In the genomic region with DNA sequence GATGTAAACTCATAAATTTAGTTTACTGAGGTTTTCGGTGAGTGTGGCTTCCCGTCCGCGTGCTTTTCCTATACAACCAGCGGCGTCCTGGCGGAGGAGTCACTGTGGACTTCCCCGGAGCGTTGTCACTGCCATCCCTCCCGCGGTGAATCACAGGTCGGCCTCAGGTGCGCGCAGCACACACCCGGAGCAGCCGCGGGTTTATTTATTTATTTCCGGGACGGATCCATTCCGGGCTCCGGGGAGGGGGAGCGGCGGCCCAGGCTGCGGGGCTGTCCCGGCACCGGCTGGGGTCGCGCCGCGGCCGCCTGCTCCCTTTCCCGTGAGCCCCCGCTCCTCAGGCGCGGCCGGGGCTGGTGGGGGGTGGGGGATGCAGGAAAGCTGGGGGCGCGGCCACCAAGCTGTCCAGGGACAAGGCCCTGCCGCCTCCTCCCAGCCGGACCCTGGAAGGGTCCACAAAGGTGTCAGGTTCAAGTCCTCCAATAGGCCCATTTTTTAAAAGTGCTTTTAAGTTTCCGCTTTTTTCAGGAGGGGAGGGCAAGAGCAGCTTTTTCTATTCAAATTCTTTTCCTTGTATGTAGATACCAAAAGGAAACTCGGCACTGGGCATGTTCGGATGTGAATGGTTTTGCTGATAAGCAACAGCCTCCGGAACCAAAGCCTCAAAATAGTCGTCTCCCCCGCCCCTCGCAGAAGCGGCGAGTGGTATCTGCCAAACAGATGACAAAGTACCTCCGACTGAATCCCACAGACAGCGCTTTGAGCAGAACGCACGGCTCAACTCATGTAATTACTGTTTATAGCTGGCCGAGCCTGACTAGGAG, we compare ENCODE assay signal across 1 cellular context.
TF ChIP-seq lines count a peak whose summit lies in the region.

No MANE protein-coding gene starts in this region.

TF ChIP-seq in K562, 482 proteins besides CTCF, POLR2A, EP300 and RAD21 (continued from another document and continues in another):
- TF ChIP-seq, protein P1, sequence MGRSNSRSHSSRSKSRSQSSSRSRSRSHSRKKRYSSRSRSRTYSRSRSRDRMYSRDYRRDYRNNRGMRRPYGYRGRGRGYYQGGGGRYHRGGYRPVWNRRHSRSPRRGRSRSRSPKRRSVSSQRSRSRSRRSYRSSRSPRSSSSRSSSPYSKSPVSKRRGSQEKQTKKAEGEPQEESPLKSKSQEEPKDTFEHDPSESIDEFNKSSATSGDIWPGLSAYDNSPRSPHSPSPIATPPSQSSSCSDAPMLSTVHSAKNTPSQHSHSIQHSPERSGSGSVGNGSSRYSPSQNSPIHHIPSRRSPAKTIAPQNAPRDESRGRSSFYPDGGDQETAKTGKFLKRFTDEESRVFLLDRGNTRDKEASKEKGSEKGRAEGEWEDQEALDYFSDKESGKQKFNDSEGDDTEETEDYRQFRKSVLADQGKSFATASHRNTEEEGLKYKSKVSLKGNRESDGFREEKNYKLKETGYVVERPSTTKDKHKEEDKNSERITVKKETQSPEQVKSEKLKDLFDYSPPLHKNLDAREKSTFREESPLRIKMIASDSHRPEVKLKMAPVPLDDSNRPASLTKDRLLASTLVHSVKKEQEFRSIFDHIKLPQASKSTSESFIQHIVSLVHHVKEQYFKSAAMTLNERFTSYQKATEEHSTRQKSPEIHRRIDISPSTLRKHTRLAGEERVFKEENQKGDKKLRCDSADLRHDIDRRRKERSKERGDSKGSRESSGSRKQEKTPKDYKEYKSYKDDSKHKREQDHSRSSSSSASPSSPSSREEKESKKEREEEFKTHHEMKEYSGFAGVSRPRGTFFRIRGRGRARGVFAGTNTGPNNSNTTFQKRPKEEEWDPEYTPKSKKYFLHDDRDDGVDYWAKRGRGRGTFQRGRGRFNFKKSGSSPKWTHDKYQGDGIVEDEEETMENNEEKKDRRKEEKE (IDR thresholded peaks at IDR 0.05; ENCODE audit: borderline replicate concordance in 1 of 2, control insufficient read depth in 1 of 2, low read depth in 2 of 2, low read length in 1 of 2) = 0 out of 4 replicates have a peak, but pooled peaks of 1 of the 2 experiments have one; percentile 60
- TF ChIP-seq FOS (IDR thresholded peaks at IDR 0.05; ENCODE audit: extremely low read depth, insufficient read length) (no peak), TEAD4 (IDR thresholded peaks at IDR 0.05; ENCODE audit: low read length) (peak; percentile 86), TEAD4 (CRISPR knock-in tag; IDR thresholded peaks at IDR 0.05; ENCODE audit: borderline replicate concordance) (no peak), HDAC2 (IDR thresholded peaks at IDR 0.05) (peak; percentile 46; the same call in 1 of the 2 replicates), PML (IDR thresholded peaks at IDR 0.05; ENCODE audit: low read length) (peak; percentile 85), SIN3B (IDR thresholded peaks at IDR 0.05; ENCODE audit: low read depth) (no peak), JUN (IDR thresholded peaks at IDR 0.05; ENCODE audit: borderline replicate concordance, low read depth, low read length) (0 out of 2 replicates have a peak, but pooled peaks have one; percentile 12), JUN (CRISPR knock-in tag; IDR thresholded peaks at IDR 0.05; ENCODE audit: borderline replicate concordance) (no peak), DACH1 (IDR thresholded peaks at IDR 0.05; ENCODE audit: partially characterized antibody) (no peak), ZNF121 (CRISPR knock-in tag; conservative IDR thresholded peaks at IDR 0.05) (no peak), ZNF212 (CRISPR knock-in tag; IDR thresholded peaks at IDR 0.05) (no peak), GATA2 (CRISPR knock-in tag; IDR thresholded peaks at IDR 0.05) (peak; percentile 78), ZNF780A (CRISPR knock-in tag; IDR thresholded peaks at IDR 0.05) (no peak), ZBTB7A (IDR thresholded peaks at IDR 0.05; ENCODE audit: borderline replicate concordance, control insufficient read depth, low read depth, low read length) (peak; percentile 84), YY1 (IDR thresholded peaks at IDR 0.05; ENCODE audit: borderline replicate concordance in 1 of 3, control insufficient read depth in 1 of 3, extremely low read depth in 1 of 3, insufficient read depth in 3 of 3, insufficient read length in 1 of 3, insufficient replicate concordance in 2 of 3, low read depth in 1 of 3, low read length in 2 of 3) (no peak), HSF4 (CRISPR knock-in tag; IDR thresholded peaks at IDR 0.05; ENCODE audit: borderline replicate concordance) (no peak), NR2F6 (CRISPR knock-in tag; IDR thresholded peaks at IDR 0.05) (no peak), MTA2 (IDR thresholded peaks at IDR 0.05; ENCODE audit: low read depth) (peak; percentile 39; the same call in 1 of the 2 replicates), ZFX (CRISPR knock-in tag; IDR thresholded peaks at IDR 0.05) (peak; percentile 87), RUNX1 (IDR thresholded peaks at IDR 0.05; ENCODE audit: low read depth) (no peak), CTBP1 (IDR thresholded peaks at IDR 0.05; ENCODE audit: borderline replicate concordance) (peak; percentile 69), DPF2 (IDR thresholded peaks at IDR 0.05) (peak; percentile 82), STAT5B (CRISPR knock-in tag; IDR thresholded peaks at IDR 0.05) (no peak), PCBP2 (IDR thresholded peaks at IDR 0.05; ENCODE audit: low read depth, low read length, poor library complexity, severe bottlenecking) (no peak), ZNF644 (tag; IDR thresholded peaks at IDR 0.05; ENCODE audit: low read depth) (peak; percentile 9), TCFL5 (CRISPR knock-in tag; conservative IDR thresholded peaks at IDR 0.05) (no peak), BHLHE40 (IDR thresholded peaks at IDR 0.05; ENCODE audit: low read length) (peak; percentile 76)
- TF ChIP-seq, protein P2, sequence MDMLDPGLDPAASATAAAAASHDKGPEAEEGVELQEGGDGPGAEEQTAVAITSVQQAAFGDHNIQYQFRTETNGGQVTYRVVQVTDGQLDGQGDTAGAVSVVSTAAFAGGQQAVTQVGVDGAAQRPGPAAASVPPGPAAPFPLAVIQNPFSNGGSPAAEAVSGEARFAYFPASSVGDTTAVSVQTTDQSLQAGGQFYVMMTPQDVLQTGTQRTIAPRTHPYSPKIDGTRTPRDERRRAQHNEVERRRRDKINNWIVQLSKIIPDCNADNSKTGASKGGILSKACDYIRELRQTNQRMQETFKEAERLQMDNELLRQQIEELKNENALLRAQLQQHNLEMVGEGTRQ (CRISPR knock-in tag; IDR thresholded peaks at IDR 0.05) = no peak
- TF ChIP-seq, protein P3, sequence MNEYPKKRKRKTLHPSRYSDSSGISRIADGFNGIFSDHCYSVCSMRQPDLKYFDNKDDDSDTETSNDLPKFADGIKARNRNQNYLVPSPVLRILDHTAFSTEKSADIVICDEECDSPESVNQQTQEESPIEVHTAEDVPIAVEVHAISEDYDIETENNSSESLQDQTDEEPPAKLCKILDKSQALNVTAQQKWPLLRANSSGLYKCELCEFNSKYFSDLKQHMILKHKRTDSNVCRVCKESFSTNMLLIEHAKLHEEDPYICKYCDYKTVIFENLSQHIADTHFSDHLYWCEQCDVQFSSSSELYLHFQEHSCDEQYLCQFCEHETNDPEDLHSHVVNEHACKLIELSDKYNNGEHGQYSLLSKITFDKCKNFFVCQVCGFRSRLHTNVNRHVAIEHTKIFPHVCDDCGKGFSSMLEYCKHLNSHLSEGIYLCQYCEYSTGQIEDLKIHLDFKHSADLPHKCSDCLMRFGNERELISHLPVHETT (CRISPR knock-in tag; conservative IDR thresholded peaks at IDR 0.05 in 1 of 2, IDR thresholded peaks at IDR 0.05 in 1 of 2) = no peak
- TF ChIP-seq, protein P4, sequence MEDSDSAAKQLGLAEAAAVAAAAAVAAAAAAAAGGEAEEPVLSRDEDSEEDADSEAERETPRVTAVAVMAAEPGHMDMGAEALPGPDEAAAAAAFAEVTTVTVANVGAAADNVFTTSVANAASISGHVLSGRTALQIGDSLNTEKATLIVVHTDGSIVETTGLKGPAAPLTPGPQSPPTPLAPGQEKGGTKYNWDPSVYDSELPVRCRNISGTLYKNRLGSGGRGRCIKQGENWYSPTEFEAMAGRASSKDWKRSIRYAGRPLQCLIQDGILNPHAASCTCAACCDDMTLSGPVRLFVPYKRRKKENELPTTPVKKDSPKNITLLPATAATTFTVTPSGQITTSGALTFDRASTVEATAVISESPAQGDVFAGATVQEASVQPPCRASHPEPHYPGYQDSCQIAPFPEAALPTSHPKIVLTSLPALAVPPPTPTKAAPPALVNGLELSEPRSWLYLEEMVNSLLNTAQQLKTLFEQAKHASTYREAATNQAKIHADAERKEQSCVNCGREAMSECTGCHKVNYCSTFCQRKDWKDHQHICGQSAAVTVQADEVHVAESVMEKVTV (CRISPR knock-in tag; IDR thresholded peaks at IDR 0.05) = no peak
- TF ChIP-seq, protein P5, sequence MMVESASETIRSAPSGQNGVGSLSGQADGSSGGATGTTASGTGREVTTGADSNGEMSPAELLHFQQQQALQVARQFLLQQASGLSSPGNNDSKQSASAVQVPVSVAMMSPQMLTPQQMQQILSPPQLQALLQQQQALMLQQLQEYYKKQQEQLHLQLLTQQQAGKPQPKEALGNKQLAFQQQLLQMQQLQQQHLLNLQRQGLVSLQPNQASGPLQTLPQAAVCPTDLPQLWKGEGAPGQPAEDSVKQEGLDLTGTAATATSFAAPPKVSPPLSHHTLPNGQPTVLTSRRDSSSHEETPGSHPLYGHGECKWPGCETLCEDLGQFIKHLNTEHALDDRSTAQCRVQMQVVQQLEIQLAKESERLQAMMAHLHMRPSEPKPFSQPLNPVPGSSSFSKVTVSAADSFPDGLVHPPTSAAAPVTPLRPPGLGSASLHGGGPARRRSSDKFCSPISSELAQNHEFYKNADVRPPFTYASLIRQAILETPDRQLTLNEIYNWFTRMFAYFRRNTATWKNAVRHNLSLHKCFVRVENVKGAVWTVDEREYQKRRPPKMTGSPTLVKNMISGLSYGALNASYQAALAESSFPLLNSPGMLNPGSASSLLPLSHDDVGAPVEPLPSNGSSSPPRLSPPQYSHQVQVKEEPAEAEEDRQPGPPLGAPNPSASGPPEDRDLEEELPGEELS (CRISPR knock-in tag; IDR thresholded peaks at IDR 0.05; ENCODE audit: borderline replicate concordance) = no peak
- TF ChIP-seq, protein P6, sequence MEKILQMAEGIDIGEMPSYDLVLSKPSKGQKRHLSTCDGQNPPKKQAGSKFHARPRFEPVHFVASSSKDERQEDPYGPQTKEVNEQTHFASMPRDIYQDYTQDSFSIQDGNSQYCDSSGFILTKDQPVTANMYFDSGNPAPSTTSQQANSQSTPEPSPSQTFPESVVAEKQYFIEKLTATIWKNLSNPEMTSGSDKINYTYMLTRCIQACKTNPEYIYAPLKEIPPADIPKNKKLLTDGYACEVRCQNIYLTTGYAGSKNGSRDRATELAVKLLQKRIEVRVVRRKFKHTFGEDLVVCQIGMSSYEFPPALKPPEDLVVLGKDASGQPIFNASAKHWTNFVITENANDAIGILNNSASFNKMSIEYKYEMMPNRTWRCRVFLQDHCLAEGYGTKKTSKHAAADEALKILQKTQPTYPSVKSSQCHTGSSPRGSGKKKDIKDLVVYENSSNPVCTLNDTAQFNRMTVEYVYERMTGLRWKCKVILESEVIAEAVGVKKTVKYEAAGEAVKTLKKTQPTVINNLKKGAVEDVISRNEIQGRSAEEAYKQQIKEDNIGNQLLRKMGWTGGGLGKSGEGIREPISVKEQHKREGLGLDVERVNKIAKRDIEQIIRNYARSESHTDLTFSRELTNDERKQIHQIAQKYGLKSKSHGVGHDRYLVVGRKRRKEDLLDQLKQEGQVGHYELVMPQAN (IDR thresholded peaks at IDR 0.05; ENCODE audit: borderline replicate concordance) = no peak
- TF ChIP-seq, protein P7, sequence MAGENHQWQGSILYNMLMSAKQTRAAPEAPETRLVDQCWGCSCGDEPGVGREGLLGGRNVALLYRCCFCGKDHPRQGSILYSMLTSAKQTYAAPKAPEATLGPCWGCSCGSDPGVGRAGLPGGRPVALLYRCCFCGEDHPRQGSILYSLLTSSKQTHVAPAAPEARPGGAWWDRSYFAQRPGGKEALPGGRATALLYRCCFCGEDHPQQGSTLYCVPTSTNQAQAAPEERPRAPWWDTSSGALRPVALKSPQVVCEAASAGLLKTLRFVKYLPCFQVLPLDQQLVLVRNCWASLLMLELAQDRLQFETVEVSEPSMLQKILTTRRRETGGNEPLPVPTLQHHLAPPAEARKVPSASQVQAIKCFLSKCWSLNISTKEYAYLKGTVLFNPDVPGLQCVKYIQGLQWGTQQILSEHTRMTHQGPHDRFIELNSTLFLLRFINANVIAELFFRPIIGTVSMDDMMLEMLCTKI (IDR thresholded peaks at IDR 0.05; ENCODE audit: partially characterized antibody) = no peak
- TF ChIP-seq, protein P8, sequence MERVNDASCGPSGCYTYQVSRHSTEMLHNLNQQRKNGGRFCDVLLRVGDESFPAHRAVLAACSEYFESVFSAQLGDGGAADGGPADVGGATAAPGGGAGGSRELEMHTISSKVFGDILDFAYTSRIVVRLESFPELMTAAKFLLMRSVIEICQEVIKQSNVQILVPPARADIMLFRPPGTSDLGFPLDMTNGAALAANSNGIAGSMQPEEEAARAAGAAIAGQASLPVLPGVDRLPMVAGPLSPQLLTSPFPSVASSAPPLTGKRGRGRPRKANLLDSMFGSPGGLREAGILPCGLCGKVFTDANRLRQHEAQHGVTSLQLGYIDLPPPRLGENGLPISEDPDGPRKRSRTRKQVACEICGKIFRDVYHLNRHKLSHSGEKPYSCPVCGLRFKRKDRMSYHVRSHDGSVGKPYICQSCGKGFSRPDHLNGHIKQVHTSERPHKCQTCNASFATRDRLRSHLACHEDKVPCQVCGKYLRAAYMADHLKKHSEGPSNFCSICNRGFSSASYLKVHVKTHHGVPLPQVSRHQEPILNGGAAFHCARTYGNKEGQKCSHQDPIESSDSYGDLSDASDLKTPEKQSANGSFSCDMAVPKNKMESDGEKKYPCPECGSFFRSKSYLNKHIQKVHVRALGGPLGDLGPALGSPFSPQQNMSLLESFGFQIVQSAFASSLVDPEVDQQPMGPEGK (CRISPR knock-in tag; IDR thresholded peaks at IDR 0.05; ENCODE audit: borderline replicate concordance) = no peak
- TF ChIP-seq, protein P9, sequence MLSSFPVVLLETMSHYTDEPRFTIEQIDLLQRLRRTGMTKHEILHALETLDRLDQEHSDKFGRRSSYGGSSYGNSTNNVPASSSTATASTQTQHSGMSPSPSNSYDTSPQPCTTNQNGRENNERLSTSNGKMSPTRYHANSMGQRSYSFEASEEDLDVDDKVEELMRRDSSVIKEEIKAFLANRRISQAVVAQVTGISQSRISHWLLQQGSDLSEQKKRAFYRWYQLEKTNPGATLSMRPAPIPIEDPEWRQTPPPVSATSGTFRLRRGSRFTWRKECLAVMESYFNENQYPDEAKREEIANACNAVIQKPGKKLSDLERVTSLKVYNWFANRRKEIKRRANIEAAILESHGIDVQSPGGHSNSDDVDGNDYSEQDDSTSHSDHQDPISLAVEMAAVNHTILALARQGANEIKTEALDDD (IDR thresholded peaks at IDR 0.05) = peak; percentile 82
- TF ChIP-seq, protein P10, sequence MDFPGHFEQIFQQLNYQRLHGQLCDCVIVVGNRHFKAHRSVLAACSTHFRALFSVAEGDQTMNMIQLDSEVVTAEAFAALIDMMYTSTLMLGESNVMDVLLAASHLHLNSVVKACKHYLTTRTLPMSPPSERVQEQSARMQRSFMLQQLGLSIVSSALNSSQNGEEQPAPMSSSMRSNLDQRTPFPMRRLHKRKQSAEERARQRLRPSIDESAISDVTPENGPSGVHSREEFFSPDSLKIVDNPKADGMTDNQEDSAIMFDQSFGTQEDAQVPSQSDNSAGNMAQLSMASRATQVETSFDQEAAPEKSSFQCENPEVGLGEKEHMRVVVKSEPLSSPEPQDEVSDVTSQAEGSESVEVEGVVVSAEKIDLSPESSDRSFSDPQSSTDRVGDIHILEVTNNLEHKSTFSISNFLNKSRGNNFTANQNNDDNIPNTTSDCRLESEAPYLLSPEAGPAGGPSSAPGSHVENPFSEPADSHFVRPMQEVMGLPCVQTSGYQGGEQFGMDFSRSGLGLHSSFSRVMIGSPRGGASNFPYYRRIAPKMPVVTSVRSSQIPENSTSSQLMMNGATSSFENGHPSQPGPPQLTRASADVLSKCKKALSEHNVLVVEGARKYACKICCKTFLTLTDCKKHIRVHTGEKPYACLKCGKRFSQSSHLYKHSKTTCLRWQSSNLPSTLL (IDR thresholded peaks at IDR 0.05) = no peak
